19 cellular contexts compared by ENCODE assay signal in the genomic region with DNA sequence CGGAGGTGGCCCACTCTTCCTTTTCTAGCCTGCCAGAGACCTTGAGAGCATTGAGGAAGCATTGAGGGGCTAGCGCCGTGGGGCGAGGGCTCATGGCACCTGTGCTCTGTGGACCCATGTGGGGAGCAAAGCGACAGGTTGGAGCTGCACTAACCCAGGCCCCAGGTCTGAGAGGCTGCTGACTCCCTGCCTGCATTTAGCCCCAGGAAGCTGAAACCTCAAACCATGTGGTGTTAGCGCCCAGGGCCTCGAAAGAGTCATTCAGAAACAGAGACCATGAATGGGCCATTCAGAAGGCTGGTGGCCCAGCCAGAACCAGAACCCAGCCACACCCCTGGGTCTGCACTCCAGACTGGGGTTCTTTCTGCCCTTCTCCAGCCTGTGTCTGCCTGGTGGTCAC.
DNase-seq lines count a peak whose midpoint lies in the region; ATAC-seq and TF ChIP-seq lines count a peak whose summit lies in the region.
"Had no signal": no experiment of that assay in that cellular context is flagged by ENCODE, and none has a peak within 500 bp of the region (broad histone marks: within the 10 kb centered on the region; RNA-seq: fewer than 3 reads in every experiment).

No MANE protein-coding gene starts in this region.

- TF ChIP-seq CTCF in GM23338 (conservative IDR thresholded peaks at IDR 0.05; ENCODE audit: low read depth in 2 of 2): no peak

- ATAC-seq in activated T-cell treated with anti-CD3 and anti-CD28 coated beads, Interleukin-2, amount 50 U/mL, for 72 hours (replicated peaks in 1 of 2): peak; percentile 17 to 37
- ATAC-seq in GM23338 (peak; percentile 11), GM19395 (IDR thresholded peaks at IDR 0.05; ENCODE audit: unreplicated experiment) (no peak), GM21528 (IDR thresholded peaks at IDR 0.05; ENCODE audit: low FRiP score, unreplicated experiment) (no peak)
- ATAC-seq in stimulated activated memory B cell treated with anti-CD40 and anti-IgM and Interleukin-4, amounts not matched to agents 10 μg/mL and 1 μg/mL and 100 μg/mL, for 72 hours: peak; percentile 68

- DNase-seq in activated T-cell treated with anti-CD3 and anti-CD28 coated beads, Interleukin-2, amount 50 U/mL, for 72 hours: no peak
- no peak for DNase-seq in activated T-cell treated with anti-CD3 and anti-CD28 coated beads, Interleukin-2, amount 50 U/mL, for 1 hour
- DNase-seq in GM23338 (ENCODE audit: low spot score): no peak
- DNase-seq in CD4-positive, alpha-beta memory T cell: no peak
- DNase-seq: activated naive CD4-positive, alpha-beta T cell treated with Interleukin-2 at 50 U/mL for 16 hours; brain microvascular endothelial cell; dermis blood vessel endothelial cell; glutamatergic neuron; NCI-H1105; spleen; uterus had no signal

- peaks cover 0 to 2% of the 10 kb centered on the region in 2 donors for H3K36me3 Mint-ChIP-seq in activated T-cell treated with anti-CD3 and anti-CD28 coated beads, Interleukin-2, amount 50 U/mL, for 72 hours (ENCODE audit: insufficient read depth in 2 of 2)
- peaks cover 69% of the 10 kb centered on the region for H3K36me3 Mint-ChIP-seq in GM23338 (ENCODE audit: low read depth)
- peaks cover 23% of the 10 kb centered on the region for H3K36me3 Mint-ChIP-seq in stimulated activated memory B cell treated with anti-CD40 and anti-IgM and Interleukin-4, amounts not matched to agents 10 μg/mL and 1 μg/mL and 100 μg/mL, for 72 hours
- peaks cover 30 to 53% of the 10 kb centered on the region in 2 donors for H3K36me3 Mint-ChIP-seq in CD4-positive, alpha-beta memory T cell

- no peaks in the 10 kb centered on the region for H3K9me2 ChIP-seq in GM23338 (ENCODE audit: insufficient read depth)

- peaks cover 8% of the 10 kb centered on the region; the same call in 1 of the 2 replicates for H3K79me2 ChIP-seq in GM23338 (replicated peaks; ENCODE audit: insufficient read depth)

- 0 out of 2 replicates have a peak overlapping the region, but pooled peaks have one; percentile 63 for H3K27ac ChIP-seq in GM23338 (ENCODE audit: low read depth)
- peak overlapping the region; percentile 32 for H3K27ac ChIP-seq in angular gyrus (ENCODE audit: low read depth, low read length)
- no peak overlapping the region for H3K27ac ChIP-seq in CD4-positive, alpha-beta memory T cell (ENCODE audit: low read depth, low read length)
- H3K27ac ChIP-seq: brain microvascular endothelial cell, esophagus muscularis mucosa, prostate gland, uterus had no signal

- no peak overlapping the region for H3K27ac Mint-ChIP-seq in activated T-cell treated with anti-CD3 and anti-CD28 coated beads, Interleukin-2, amount 50 U/mL, for 72 hours
- H3K27ac Mint-ChIP-seq in GM23338: 0 out of 2 replicates have a peak overlapping the region, but pooled peaks have one; percentile 18
- peak overlapping the region; percentile 60 for H3K27ac Mint-ChIP-seq in stimulated activated memory B cell treated with anti-CD40 and anti-IgM and Interleukin-4, amounts not matched to agents 10 μg/mL and 1 μg/mL and 100 μg/mL, for 72 hours
- peak overlapping the region in 1 of 7 donors; percentile 50 for H3K27ac Mint-ChIP-seq in CD4-positive, alpha-beta memory T cell

- CTCF ChIA-PET in CD4-positive, alpha-beta memory T cell (lab: Charles Lee; ENCODE audit: partially characterized antibody): interaction anchor here (1.1 to 1.4 kb wide), 2 partner anchors 10 to 21 kb away, joined by 3 to 4 read pairs; no protein-coding TSS in a partner anchor

- H2AFZ ChIP-seq in GM23338: no peak overlapping the region

- H3K9me3 ChIP-seq in CD4-positive, alpha-beta memory T cell (ENCODE audit: control insufficient read depth in 1 of 2, low read length in 2 of 2): no peaks in the 10 kb centered on the region
- H3K9me3 ChIP-seq: esophagus muscularis mucosa, prostate gland, spleen, uterus had no signal

- H3F3A ChIP-seq in GM23338 (replicated peaks; ENCODE audit: low read depth): 0 out of 2 replicates have a peak, but pooled peaks cover 8% of the 10 kb centered on the region

- no peaks in the 10 kb centered on the region for H3K9me3 Mint-ChIP-seq in activated T-cell treated with anti-CD3 and anti-CD28 coated beads, Interleukin-2, amount 50 U/mL, for 72 hours
- no peaks in the 10 kb centered on the region for H3K9me3 Mint-ChIP-seq in GM23338
- H3K9me3 Mint-ChIP-seq in stimulated activated memory B cell treated with anti-CD40 and anti-IgM and Interleukin-4, amounts not matched to agents 10 μg/mL and 1 μg/mL and 100 μg/mL, for 72 hours: no peaks in the 10 kb centered on the region
- peaks cover 0 to 2% (median 0%) of the 10 kb centered on the region in 8 donors for H3K9me3 Mint-ChIP-seq in CD4-positive, alpha-beta memory T cell
- H3K9me3 Mint-ChIP-seq: nephron had no signal

- H3K4me1 ChIP-seq in GM23338 (ENCODE audit: insufficient read depth): peaks cover 21% of the 10 kb centered on the region
- no peaks in the 10 kb centered on the region for H3K4me1 ChIP-seq in CD4-positive, alpha-beta memory T cell (ENCODE audit: insufficient read depth, low read length)
- H3K4me1 ChIP-seq: prostate gland, uterus had no signal

- peaks cover 3% of the 10 kb centered on the region; the same call in 1 of the 2 replicates for H3K36me3 ChIP-seq in GM23338 (ENCODE audit: insufficient read depth)
- peaks cover 34% of the 10 kb centered on the region for H3K36me3 ChIP-seq in CD4-positive, alpha-beta memory T cell (ENCODE audit: insufficient read depth, low read length)
- H3K36me3 ChIP-seq: uterus had no signal

- H3K4me2 ChIP-seq in GM23338: peak overlapping the region; percentile 36

- no peak overlapping the region for H3K4me3 ChIP-seq in GM23338
- no peak overlapping the region for H3K4me3 ChIP-seq in CD4-positive, alpha-beta memory T cell (ENCODE audit: low read length in 2 of 2)
- H3K4me3 ChIP-seq: esophagus muscularis mucosa, lung, prostate gland, spleen, uterus had no signal

- H4K20me1 ChIP-seq in GM23338 (replicated peaks; ENCODE audit: insufficient read depth): peaks cover 16% of the 10 kb centered on the region; the same call in 1 of the 2 replicates

- intact Hi-C loops in CD4-positive, alpha-beta memory T cell (cut with micrococcal nuclease): no loop called here

- no peak overlapping the region for H3K4me3 Mint-ChIP-seq in activated T-cell treated with anti-CD3 and anti-CD28 coated beads, Interleukin-2, amount 50 U/mL, for 72 hours
- H3K4me3 Mint-ChIP-seq in GM23338: peak overlapping the region; percentile 23; the same call in 1 of the 3 replicates
- no peak overlapping the region for H3K4me3 Mint-ChIP-seq in stimulated activated memory B cell treated with anti-CD40 and anti-IgM and Interleukin-4, amounts not matched to agents 10 μg/mL and 1 μg/mL and 100 μg/mL, for 72 hours
- H3K4me3 Mint-ChIP-seq in CD4-positive, alpha-beta memory T cell: no peak overlapping the region

- no peaks in the 10 kb centered on the region for H3K27me3 Mint-ChIP-seq in activated T-cell treated with anti-CD3 and anti-CD28 coated beads, Interleukin-2, amount 50 U/mL, for 72 hours (ENCODE audit: low read depth)
- H3K27me3 Mint-ChIP-seq in GM23338 (ENCODE audit: insufficient read depth, low read depth, poor library complexity): peaks cover 15% of the 10 kb centered on the region
- no peaks in the 10 kb centered on the region for H3K27me3 Mint-ChIP-seq in stimulated activated memory B cell treated with anti-CD40 and anti-IgM and Interleukin-4, amounts not matched to agents 10 μg/mL and 1 μg/mL and 100 μg/mL, for 72 hours
- no peaks in the 10 kb centered on the region for H3K27me3 Mint-ChIP-seq in CD4-positive, alpha-beta memory T cell

- H3K27me3 ChIP-seq in GM23338 (ENCODE audit: insufficient read depth): no peaks in the 10 kb centered on the region
- H3K27me3 ChIP-seq in CD4-positive, alpha-beta memory T cell (ENCODE audit: insufficient read depth, low read length): no peaks in the 10 kb centered on the region
- H3K27me3 ChIP-seq: brain microvascular endothelial cell, esophagus muscularis mucosa, spleen, uterus had no signal

- POLR2A ChIA-PET in CD4-positive, alpha-beta memory T cell (lab: Charles Lee; ENCODE audit: partially characterized antibody): no interaction called here

- peaks cover 7% of the 10 kb centered on the region for H3K4me1 Mint-ChIP-seq in activated T-cell treated with anti-CD3 and anti-CD28 coated beads, Interleukin-2, amount 50 U/mL, for 72 hours (ENCODE audit: low read depth)
- H3K4me1 Mint-ChIP-seq in GM23338: peaks cover 42% of the 10 kb centered on the region
- H3K4me1 Mint-ChIP-seq in stimulated activated memory B cell treated with anti-CD40 and anti-IgM and Interleukin-4, amounts not matched to agents 10 μg/mL and 1 μg/mL and 100 μg/mL, for 72 hours: peaks cover 38% of the 10 kb centered on the region
- peaks cover 0 to 4% (median under 1%) of the 10 kb centered on the region in 4 donors for H3K4me1 Mint-ChIP-seq in CD4-positive, alpha-beta memory T cell

TF ChIP-seq in GM23338, 12 proteins besides CTCF, POLR2A, EP300 and RAD21 (continues in another document):
- TF ChIP-seq, protein P1, sequence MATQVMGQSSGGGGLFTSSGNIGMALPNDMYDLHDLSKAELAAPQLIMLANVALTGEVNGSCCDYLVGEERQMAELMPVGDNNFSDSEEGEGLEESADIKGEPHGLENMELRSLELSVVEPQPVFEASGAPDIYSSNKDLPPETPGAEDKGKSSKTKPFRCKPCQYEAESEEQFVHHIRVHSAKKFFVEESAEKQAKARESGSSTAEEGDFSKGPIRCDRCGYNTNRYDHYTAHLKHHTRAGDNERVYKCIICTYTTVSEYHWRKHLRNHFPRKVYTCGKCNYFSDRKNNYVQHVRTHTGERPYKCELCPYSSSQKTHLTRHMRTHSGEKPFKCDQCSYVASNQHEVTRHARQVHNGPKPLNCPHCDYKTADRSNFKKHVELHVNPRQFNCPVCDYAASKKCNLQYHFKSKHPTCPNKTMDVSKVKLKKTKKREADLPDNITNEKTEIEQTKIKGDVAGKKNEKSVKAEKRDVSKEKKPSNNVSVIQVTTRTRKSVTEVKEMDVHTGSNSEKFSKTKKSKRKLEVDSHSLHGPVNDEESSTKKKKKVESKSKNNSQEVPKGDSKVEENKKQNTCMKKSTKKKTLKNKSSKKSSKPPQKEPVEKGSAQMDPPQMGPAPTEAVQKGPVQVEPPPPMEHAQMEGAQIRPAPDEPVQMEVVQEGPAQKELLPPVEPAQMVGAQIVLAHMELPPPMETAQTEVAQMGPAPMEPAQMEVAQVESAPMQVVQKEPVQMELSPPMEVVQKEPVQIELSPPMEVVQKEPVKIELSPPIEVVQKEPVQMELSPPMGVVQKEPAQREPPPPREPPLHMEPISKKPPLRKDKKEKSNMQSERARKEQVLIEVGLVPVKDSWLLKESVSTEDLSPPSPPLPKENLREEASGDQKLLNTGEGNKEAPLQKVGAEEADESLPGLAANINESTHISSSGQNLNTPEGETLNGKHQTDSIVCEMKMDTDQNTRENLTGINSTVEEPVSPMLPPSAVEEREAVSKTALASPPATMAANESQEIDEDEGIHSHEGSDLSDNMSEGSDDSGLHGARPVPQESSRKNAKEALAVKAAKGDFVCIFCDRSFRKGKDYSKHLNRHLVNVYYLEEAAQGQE (IDR thresholded peaks at IDR 0.05; ENCODE audit: unreplicated experiment): no peak
- TF ChIP-seq JUNB (IDR thresholded peaks at IDR 0.05; ENCODE audit: unreplicated experiment) (no peak), CREB1 (CRISPR knock-in tag; IDR thresholded peaks at IDR 0.05; ENCODE audit: low read depth) (no peak), NANOG (IDR thresholded peaks at IDR 0.05; ENCODE audit: borderline replicate concordance) (no peak), EZH2 (IDR thresholded peaks at IDR 0.05; ENCODE audit: low read depth, unreplicated experiment) (no peak)

Comparison
In these comparisons a context has a peak if more than half of its experiments do, and no peak if none do; other contexts are left out.
1. ATAC-seq: peak in activated T-cell treated with anti-CD3 and anti-CD28 coated beads, Interleukin-2, amount 50 U/mL, for 72 hours (2 of 2), GM23338 (single experiment) and stimulated activated memory B cell treated with anti-CD40 and anti-IgM and Interleukin-4, amounts not matched to agents 10 μg/mL and 1 μg/mL and 100 μg/mL, for 72 hours (single experiment); none in GM19395 (single experiment) and GM21528 (single experiment).